ENCODE assay signal across 10 cellular contexts in genomic region chr13:94309997-94310842, GRCh38.
DNase-seq lines count a peak whose midpoint lies in the region; ATAC-seq and TF ChIP-seq lines count a peak whose summit lies in the region.
"Had no signal": no experiment of that assay in that cellular context is flagged by ENCODE, and none has a peak within 500 bp of the region (broad histone marks: within the 10 kb centered on the region; RNA-seq: fewer than 3 reads in every experiment).

No MANE protein-coding gene starts in this region.

- in situ Hi-C loops in brain microvascular endothelial cell (cut with HindIII; ENCODE audit: low pct_ligation_motif_present, low sequenced_read_pairs): no loop called here

- TF ChIP-seq POLR2A in heart left ventricle (IDR thresholded peaks at IDR 0.05) (no peak), GM18505 (IDR thresholded peaks at IDR 0.05; ENCODE audit: borderline replicate concordance, extremely low read depth, insufficient read depth, insufficient read length) (no peak)

- TF ChIP-seq CTCF in heart left ventricle (IDR thresholded peaks at IDR 0.05) (no peak), brain microvascular endothelial cell (IDR thresholded peaks at IDR 0.05; ENCODE audit: low read depth, low read length, missing control alignments) (no peak)

- no peaks in the 10 kb centered on the region for H3K9me3 ChIP-seq in heart left ventricle
- no peaks in the 10 kb centered on the region for H3K9me3 ChIP-seq in aorta (ENCODE audit: control insufficient read depth, low read length)

- intact Hi-C loops in heart left ventricle (cut with DNase I) (loop anchor here in 1 of 10 donors (5.0 kb wide), 1 partner anchor 78 kb away; no protein-coding TSS in a partner anchor), cardiac septum (cut with DNase I) (no loop called here), aorta (cut with DNase I) (no loop called here)

- DNase-seq in heart left ventricle (no peak), cardiac septum (ENCODE audit: low spot score) (no peak), brain microvascular endothelial cell (peak; percentile 79), iris pigment epithelial cell (ENCODE audit: low read depth) (peak; percentile 85), aorta (no peak), NCI-H774 (lab: John Stamatoyannopoulos, UW) (no peak), T-helper 2 cell (no peak)
- DNase-seq: activated T-cell treated with anti-CD3 and anti-CD28 coated beads, Interleukin-2, amount 50 U/mL, for 1 hour had no signal

- H3K4me1 ChIP-seq in heart left ventricle (peaks cover 0 to 34% (median 2%) of the 10 kb centered on the region in 12 donors), aorta (ENCODE audit: control insufficient read depth in 1 of 2, insufficient read depth in 2 of 2, low read length in 2 of 2) (peaks cover 0 to 2% of the 10 kb centered on the region in 2 donors)

- no peaks in the 10 kb centered on the region for H3K36me3 ChIP-seq in heart left ventricle
- H3K36me3 ChIP-seq in brain microvascular endothelial cell (replicated peaks): no peaks in the 10 kb centered on the region
- no peaks in the 10 kb centered on the region for H3K36me3 ChIP-seq in aorta (ENCODE audit: control insufficient read depth in 1 of 2, insufficient read depth in 2 of 2, low read length in 1 of 2)

- H3K4me3 ChIP-seq in heart left ventricle (no peak overlapping the region), brain microvascular endothelial cell (ENCODE audit: low read depth, low read length) (no peak overlapping the region), aorta (ENCODE audit: low read length in 2 of 2) (no peak overlapping the region)
- H3K4me3 ChIP-seq: hepatocyte had no signal

- 62 to 75% (median 65%) methylated on average over 6 of the region's 6 CpGs for WGBS in heart left ventricle, 4 donors
- 43 to 45% methylated on average over 6 of the region's 6 CpGs for WGBS in aorta, 2 donors

- peak; percentile 50 to 77 (median 62) for ATAC-seq in heart left ventricle
- ATAC-seq in aorta (ENCODE audit: low FRiP score): peak; percentile 49
- ATAC-seq in GM18505 (IDR thresholded peaks at IDR 0.05; ENCODE audit: unreplicated experiment): no peak

- H3K27ac ChIP-seq in heart left ventricle: peak overlapping the region in 6 of 12 donors; percentile 5 to 63 (median 37)
- peak overlapping the region; percentile 84 for H3K27ac ChIP-seq in brain microvascular endothelial cell
- H3K27ac ChIP-seq in aorta (ENCODE audit: low read depth in 1 of 2, low read length in 2 of 2): no peak overlapping the region
- H3K27ac ChIP-seq: hepatocyte had no signal

- no peaks in the 10 kb centered on the region for H3K27me3 ChIP-seq in heart left ventricle
- no peaks in the 10 kb centered on the region for H3K27me3 ChIP-seq in brain microvascular endothelial cell (replicated peaks)
- no peaks in the 10 kb centered on the region for H3K27me3 ChIP-seq in aorta (ENCODE audit: control insufficient read depth in 1 of 2, insufficient read depth in 2 of 2, low read length in 1 of 2)
- H3K27me3 ChIP-seq: hepatocyte had no signal

Comparison
In these comparisons a context has a peak if more than half of its experiments do, and no peak if none do; other contexts are left out.
1. DNase-seq: peak in brain microvascular endothelial cell (single experiment) and iris pigment epithelial cell (single experiment); none in heart left ventricle (0 of 5), cardiac septum (single experiment), aorta (0 of 2), NCI-H774 (single experiment) and T-helper 2 cell (0 of 5).